Comparison of ENCODE assay signal across 8 cellular contexts in genomic region chr1:84944767-84945486, GRCh38. TPM values are rescaled to one million over a fixed set of nuclear protein-coding genes. Genes with fewer than 3 reads are reported as not detected.
DNase-seq lines count a peak whose midpoint lies in the region; ATAC-seq and TF ChIP-seq lines count a peak whose summit lies in the region.

No MANE protein-coding gene starts in this region.

- in situ Hi-C loops in brain microvascular endothelial cell (cut with HindIII; ENCODE audit: low pct_ligation_motif_present, low sequenced_read_pairs), result no loop called here

- DNase-seq in NCI-H187 (lab: John Stamatoyannopoulos, UW) (peak; percentile 69 to 73), T-helper 9 cell (peak; percentile 49), brain microvascular endothelial cell (peak; percentile 58), inferior parietal cortex (ENCODE audit: extremely low spot score) (peak; percentile 97), spleen (no peak)

- H3K9me3 ChIP-seq in spleen, result peaks cover 0 to 14% (median 13%) of the 10 kb centered on the region in 8 donors

- TF ChIP-seq CTCF in 22Rv1 (IDR thresholded peaks at IDR 0.05) (peak; percentile 94), brain microvascular endothelial cell (IDR thresholded peaks at IDR 0.05; ENCODE audit: low read depth, low read length, missing control alignments) (peak; percentile 82), spleen (IDR thresholded peaks at IDR 0.05 in 8 of 11, conservative IDR thresholded peaks at IDR 0.05 in 3 of 11) (peak; percentile 90 to 95 (median 92))

- peak overlapping the region; percentile 32 for H3K4me3 ChIP-seq in brain microvascular endothelial cell (ENCODE audit: low read depth, low read length)
- peak overlapping the region; percentile 24 to 68 (median 38) for H3K4me3 ChIP-seq in spleen

- ATAC-seq in GM18499 (IDR thresholded peaks at IDR 0.05; ENCODE audit: insufficient read depth, unreplicated experiment) (peak; percentile 69), HG02943 (IDR thresholded peaks at IDR 0.05; ENCODE audit: low read depth, unreplicated experiment) (peak; percentile 87)

- peaks cover 10% of the 10 kb centered on the region for H3K27me3 ChIP-seq in brain microvascular endothelial cell (replicated peaks)
- no peaks in the 10 kb centered on the region for H3K27me3 ChIP-seq in spleen (replicated peaks in 1 of 7)

- no peak for TF ChIP-seq POLR2A in spleen (IDR thresholded peaks at IDR 0.05)

- 1 to 3% (median 1%) methylated on average over 6 of the region's 6 CpGs for WGBS in spleen, 5 donors

- H3K27ac ChIP-seq in 22Rv1 (no peak overlapping the region), brain microvascular endothelial cell (peak overlapping the region; percentile 18), spleen (peak overlapping the region; percentile 76 to 86 (median 83))

- intact Hi-C loops in spleen (cut with DNase I; ENCODE audit: low total_unique reads), result loop anchor here (5.0 kb wide), 1 partner anchor 307 kb away; no protein-coding TSS in a partner anchor

- H3K36me3 ChIP-seq in brain microvascular endothelial cell (replicated peaks), result no peaks in the 10 kb centered on the region
- peaks cover 0 to 12% (median 0%) of the 10 kb centered on the region in 6 donors for H3K36me3 ChIP-seq in spleen

- peaks cover 3 to 16% (median 13%) of the 10 kb centered on the region in 6 donors for H3K4me1 ChIP-seq in spleen

RNA-seq across cellular contexts. Expression of gene LPAR3, which starts 51.9 kb away (rescaled TPM):
- under 1 TPM; 0.24 to 0.85 (median 0.57) TPM for total RNA-seq in spleen
- under 1 TPM; 0.03 to 0.28 (median 0.06) TPM for polyA plus RNA-seq in spleen

RNA-seq across cellular contexts. Expression of gene MCOLN2, which starts 52.0 kb away (rescaled TPM):
- total RNA-seq in spleen, result 10 to 100 TPM; 13.1 to 24.8 (median 16.6) TPM
- 10 to 100 TPM; 19.0 to 32.8 (median 27.4) TPM for polyA plus RNA-seq in spleen
